ENCODE assay signal across 26 cellular contexts in genomic region chr4:17713779-17714178, GRCh38.
"Had no signal": no experiment of that assay in that cellular context is flagged by ENCODE, and none has a peak within 500 bp of the region (broad histone marks: within the 10 kb centered on the region; RNA-seq: fewer than 3 reads in every experiment).

No MANE protein-coding gene starts in this region.

- H3K79me2 ChIP-seq: hepatocyte had no signal

- H3K4me1 Mint-ChIP-seq: endodermal cell, immature natural killer cell had no signal

- H3K4me1 ChIP-seq: colonic mucosa, esophagus squamous epithelium, gastrocnemius medialis, left lung, lower lobe of right lung had no signal

- H3K27ac Mint-ChIP-seq: dendritic cell treated with granulocyte-macrophage colony-stimulating factor and Interleukin-4, amounts not matched to agents 40 ng/mL and 50 ng/mL, for 4 days; effector memory CD8-positive, alpha-beta T cell; endodermal cell; immature natural killer cell; mesothelial cell of epicardium had no signal

- H3K4me3 Mint-ChIP-seq: dendritic cell treated with granulocyte-macrophage colony-stimulating factor and Interleukin-4, amounts not matched to agents 40 ng/mL and 50 ng/mL, for 4 days; effector memory CD8-positive, alpha-beta T cell; endodermal cell; immature natural killer cell; mesothelial cell of epicardium had no signal

- H2AFZ ChIP-seq: hepatocyte had no signal

- H3K4me3 ChIP-seq: colonic mucosa, esophagus squamous epithelium, gastrocnemius medialis, hepatocyte, left lung, lower lobe of right lung, mucosa of descending colon had no signal

- H3K27ac ChIP-seq: colonic mucosa, epithelial cell of prostate, esophagus squamous epithelium, gastrocnemius medialis, hepatocyte, left lung, lower lobe of right lung had no signal

- H3K9me3 ChIP-seq: colonic mucosa, esophagus squamous epithelium, gastrocnemius medialis, left lung, lower lobe of right lung, mucosa of descending colon had no signal

- H3K36me3 Mint-ChIP-seq: immature natural killer cell, mesothelial cell of epicardium had no signal

- FAIRE-seq: endometrium, keratinocyte had no signal

- DNase-seq: colonic mucosa; cortex of kidney; effector CD8-positive, alpha-beta T cell; effector memory CD8-positive, alpha-beta T cell; endodermal cell; erythroblast; esophagus squamous epithelium; foreskin fibroblast; foreskin melanocyte; gastrocnemius medialis; glutamatergic neuron; hypothalamus; immature natural killer cell; left cardiac atrium; left lung; left ventricle myocardium superior; lower lobe of right lung; mesenchymal stem cell; mucosa of descending colon had no signal

- ATAC-seq: effector memory CD8-positive, alpha-beta T cell; esophagus mucosa; gastrocnemius medialis; left cardiac atrium; left lung; left ventricle myocardium superior; lower lobe of right lung; mucosa of descending colon had no signal

- H3K36me3 ChIP-seq: colonic mucosa, esophagus squamous epithelium, gastrocnemius medialis, left lung, lower lobe of right lung had no signal

- H3K27me3 ChIP-seq: colonic mucosa, gastrocnemius medialis, hepatocyte had no signal

- H3K9me3 Mint-ChIP-seq: dendritic cell treated with granulocyte-macrophage colony-stimulating factor and Interleukin-4, amounts not matched to agents 40 ng/mL and 50 ng/mL, for 4 days; effector memory CD8-positive, alpha-beta T cell; endodermal cell; immature natural killer cell; mesothelial cell of epicardium had no signal

- H3K4me2 ChIP-seq: hepatocyte had no signal
